Comparison of ENCODE assay signal across 15 cellular contexts in genomic region chr10:5461914-5462840, GRCh38. TPM values are rescaled to one million over a fixed set of nuclear protein-coding genes. Genes with fewer than 3 reads are reported as not detected.
DNase-seq lines count a peak whose midpoint lies in the region; ATAC-seq and TF ChIP-seq lines count a peak whose summit lies in the region.
"Had no signal": no experiment of that assay in that cellular context is flagged by ENCODE, and none has a peak within 500 bp of the region (broad histone marks: within the 10 kb centered on the region; RNA-seq: fewer than 3 reads in every experiment).

No MANE protein-coding gene starts in this region.

- peak overlapping the region; percentile 80 for H3K27ac Mint-ChIP-seq in HFFc6
- H3K27ac Mint-ChIP-seq: activated CD8-positive, alpha-beta T cell treated with anti-CD3 and anti-CD28 coated beads, Interleukin-2, amount 10 ng/mL, durations not matched to agents 7 days and 5 days; CD4-positive, alpha-beta T cell; immature natural killer cell; T-cell had no signal

- TF ChIP-seq CTCF in HFFc6 (IDR thresholded peaks at IDR 0.05) (no peak), retinal pigment epithelial cell (conservative IDR thresholded peaks at IDR 0.05; ENCODE audit: low read depth, low read length) (no peak), upper lobe of right lung (IDR thresholded peaks at IDR 0.05) (no peak)

- H3K27me3 ChIP-seq in adipocyte (replicated peaks; ENCODE audit: control insufficient read depth, insufficient read depth, low read length) (no peaks in the 10 kb centered on the region), upper lobe of right lung (no peaks in the 10 kb centered on the region)

- H3K9ac ChIP-seq in adipocyte (ENCODE audit: low read length): peak overlapping the region; percentile 63

- peaks cover 34% of the 10 kb centered on the region for H3K36me3 ChIP-seq in adipocyte (ENCODE audit: control insufficient read depth, insufficient read depth, low read length, severe bottlenecking)
- H3K36me3 ChIP-seq in upper lobe of right lung: peaks cover 7% of the 10 kb centered on the region

- peaks cover 26% of the 10 kb centered on the region for H3K36me3 Mint-ChIP-seq in HFFc6 (ENCODE audit: low read depth)

- H3K4me1 Mint-ChIP-seq in HFFc6 (ENCODE audit: low read depth): peaks cover 75% of the 10 kb centered on the region
- H3K4me1 Mint-ChIP-seq: immature natural killer cell had no signal

- H3K4me1 ChIP-seq in adipocyte (ENCODE audit: control insufficient read depth, insufficient read depth, low read length) (peaks cover 31% of the 10 kb centered on the region), upper lobe of right lung (no peaks in the 10 kb centered on the region)

- ATAC-seq in upper lobe of right lung: no peak
- ATAC-seq: activated CD8-positive, alpha-beta T cell treated with anti-CD3 and anti-CD28 coated beads, Interleukin-2, amount 10 ng/mL, durations not matched to agents 7 days and 5 days; naive thymus-derived CD8-positive, alpha-beta T cell; T-cell had no signal

- peak overlapping the region; percentile 68 for H3K4me3 Mint-ChIP-seq in HFFc6
- H3K4me3 Mint-ChIP-seq: activated CD8-positive, alpha-beta T cell treated with anti-CD3 and anti-CD28 coated beads, Interleukin-2, amount 10 ng/mL, durations not matched to agents 7 days and 5 days; CD4-positive, alpha-beta T cell; immature natural killer cell; naive thymus-derived CD8-positive, alpha-beta T cell; T-cell had no signal

- H3K9me3 ChIP-seq in adipocyte (ENCODE audit: control insufficient read depth, low read length): no peaks in the 10 kb centered on the region
- no peaks in the 10 kb centered on the region for H3K9me3 ChIP-seq in upper lobe of right lung

- peaks cover 1% of the 10 kb centered on the region for H3K27me3 Mint-ChIP-seq in HFFc6 (ENCODE audit: insufficient read depth)
- H3K27me3 Mint-ChIP-seq: CD4-positive, alpha-beta T cell had no signal

- DNase-seq in HFFc6: peak; percentile 40
- peak; percentile 62 for DNase-seq in adipocyte (ENCODE audit: low read depth)
- peak; percentile 46 for DNase-seq in fibroblast of peridontal ligament (ENCODE audit: extremely low read depth)
- DNase-seq in retinal pigment epithelial cell (ENCODE audit: low read depth): no peak
- DNase-seq in upper lobe of right lung: no peak
- no peak for DNase-seq in COLO829 (ENCODE audit: low spot score)
- no peak for DNase-seq in DMS53 treated with DMSO at 0.1 percent for 48 hours (lab: John Stamatoyannopoulos, UW; ENCODE audit: unreplicated experiment)
- no peak for DNase-seq in pons (ENCODE audit: low spot score)
- DNase-seq: CD4-positive, alpha-beta T cell; immature natural killer cell; naive thymus-derived CD8-positive, alpha-beta T cell; NCI-H187 treated with DMSO at 0.1 percent for 48 hours; T-cell had no signal

- no peak overlapping the region for H3K27ac ChIP-seq in upper lobe of right lung

- intact Hi-C loops in upper lobe of right lung (cut with DNase I): no loop called here

- peak overlapping the region; percentile 58 for H3K4me3 ChIP-seq in adipocyte (ENCODE audit: low read length)
- H3K4me3 ChIP-seq in retinal pigment epithelial cell (ENCODE audit: low read length): peak overlapping the region; percentile 31
- H3K4me3 ChIP-seq in upper lobe of right lung: no peak overlapping the region

- no peaks in the 10 kb centered on the region for H3K9me3 Mint-ChIP-seq in HFFc6
- H3K9me3 Mint-ChIP-seq: CD4-positive, alpha-beta T cell; immature natural killer cell; naive thymus-derived CD8-positive, alpha-beta T cell; T-cell had no signal

RNA-seq across cellular contexts. Expression of gene CALML5, which starts 37.2 kb away (rescaled TPM):
- total RNA-seq in HFFc6 (2021; fragmentation: NEBNext Ultra II Directional; extraction: Animal tissue kit (Norgen Biotek cat#: 25700)): not detected
- total RNA-seq in upper lobe of right lung: not detected
- total RNA-seq: activated CD8-positive, alpha-beta T cell treated with anti-CD3 and anti-CD28 coated beads, Interleukin-2, amount 10 ng/mL, durations not matched to agents 7 days and 5 days; CD4-positive, alpha-beta T cell; naive thymus-derived CD8-positive, alpha-beta T cell; T-cell had no signal

RNA-seq across cellular contexts. Expression of gene NET1, which starts 49.8 kb away (rescaled TPM):
- total RNA-seq in HFFc6 (2021; fragmentation: NEBNext Ultra II Directional; extraction: Animal tissue kit (Norgen Biotek cat#: 25700)): 10 to 100 TPM; 65.1 to 92.9 (median 86.6) TPM
- total RNA-seq in upper lobe of right lung: 42.8 TPM

RNA-seq across cellular contexts. Expression of gene TUBAL3, which starts 57.5 kb away (rescaled TPM):
- total RNA-seq in HFFc6 (2021; fragmentation: NEBNext Ultra II Directional; extraction: Animal tissue kit (Norgen Biotek cat#: 25700)): not detected
- not detected for total RNA-seq in upper lobe of right lung
- total RNA-seq: activated CD8-positive, alpha-beta T cell treated with anti-CD3 and anti-CD28 coated beads, Interleukin-2, amount 10 ng/mL, durations not matched to agents 7 days and 5 days; CD4-positive, alpha-beta T cell; HT1080; naive thymus-derived CD8-positive, alpha-beta T cell; T-cell had no signal

Comparison
In these comparisons a context has a peak if more than half of its experiments do, and no peak if none do; other contexts are left out.
1. DNase-seq: peak in HFFc6 (single experiment), adipocyte (single experiment) and fibroblast of peridontal ligament (single experiment); none in retinal pigment epithelial cell (single experiment), upper lobe of right lung (single experiment), COLO829 (single experiment), DMS53 treated with DMSO at 0.1 percent for 48 hours (single experiment) and pons (single experiment).